23 cellular contexts compared by ENCODE assay signal in the genomic region with DNA sequence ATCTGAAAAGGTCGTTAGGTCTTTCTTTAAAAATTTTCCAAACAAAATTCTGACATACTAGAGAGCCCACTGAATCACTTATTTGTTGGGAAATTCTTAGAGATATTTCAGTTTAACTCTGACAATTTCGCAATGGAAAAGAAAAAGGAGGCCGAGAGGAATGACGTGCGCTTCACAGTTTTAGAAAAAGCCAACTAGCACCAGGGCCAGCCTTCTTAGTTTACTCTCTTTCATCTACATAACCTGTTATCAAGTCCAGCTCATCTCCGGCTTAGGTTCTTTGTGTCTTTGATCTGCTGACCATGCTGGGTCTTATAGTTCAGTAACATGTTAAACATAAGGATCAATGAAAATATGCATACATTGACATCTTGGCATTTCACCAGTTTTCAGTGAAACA.
DNase-seq lines count a peak whose midpoint lies in the region; ATAC-seq and TF ChIP-seq lines count a peak whose summit lies in the region.
"Had no signal": no experiment of that assay in that cellular context is flagged by ENCODE, and none has a peak within 500 bp of the region (broad histone marks: within the 10 kb centered on the region; RNA-seq: fewer than 3 reads in every experiment).

No MANE protein-coding gene starts in this region.

- no peak overlapping the region for H2AFZ ChIP-seq in smooth muscle cell (ENCODE audit: low read depth)

- H3K79me2 ChIP-seq in smooth muscle cell (ENCODE audit: low read depth), result no peaks in the 10 kb centered on the region

- ATAC-seq in natural killer cell, result no peak
- ATAC-seq: PC-3 had no signal

- intact Hi-C loops in natural killer cell (cut with micrococcal nuclease), result no loop called here

- H3K27me3 ChIP-seq in HUES48 (ENCODE audit: control insufficient read depth, insufficient read depth, low read length) (no peaks in the 10 kb centered on the region), smooth muscle cell (ENCODE audit: low read depth) (no peaks in the 10 kb centered on the region)
- H3K27me3 ChIP-seq: BE2C had no signal

- DNase-seq in amniotic epithelial cell (ENCODE audit: low read depth), result peak; percentile 63
- peak; percentile 64 for DNase-seq in fibroblast of peridontal ligament (ENCODE audit: extremely low read depth)
- no peak for DNase-seq in smooth muscle cell (lab: John Stamatoyannopoulos, UW; ENCODE audit: unreplicated experiment)
- no peak for DNase-seq in NCI-H524 (lab: John Stamatoyannopoulos, UW)
- DNase-seq in NCI-H2029 treated with DMSO at 0.1 percent for 48 hours (lab: John Stamatoyannopoulos, UW), result no peak
- DNase-seq in NCI-H2227 treated with DMSO at 0.1 percent for 48 hours (lab: John Stamatoyannopoulos, UW), result no peak
- no peak for DNase-seq in natural killer cell
- DNase-seq: BE2C; DMS153; H9; HFFc6; NCI-H1092; NCI-H1417 treated with DMSO at 0.1 percent for 48 hours; NCI-H1694 treated with DMSO at 0.1 percent for 48 hours; NCI-H2171 treated with DMSO at 0.1 percent for 48 hours; NCI-H526; NCI-H82; NK-92 treated with Interleukin-12 subunit alpha and Interleukin-12 subunit beta, amount 100 ng/mL, for 24 hours; PC-3; SK-N-SH had no signal

- no peaks in the 10 kb centered on the region for H3K27me3 Mint-ChIP-seq in natural killer cell (ENCODE audit: low read depth in 2 of 2)
- H3K27me3 Mint-ChIP-seq: IgD-negative memory B cell had no signal

- H3K4me3 ChIP-seq in HUES48 (ENCODE audit: low read depth, low read length) (no peak overlapping the region), smooth muscle cell (no peak overlapping the region)

- no peak overlapping the region for H3K9ac ChIP-seq in HUES48 (ENCODE audit: low read depth, low read length)
- no peak overlapping the region for H3K9ac ChIP-seq in smooth muscle cell (ENCODE audit: low read depth)
- H3K9ac ChIP-seq: KMS-11, SK-N-SH had no signal

- H3K9me3 ChIP-seq in HUES48 (ENCODE audit: control insufficient read depth, insufficient read depth, low read length) (no peaks in the 10 kb centered on the region), smooth muscle cell (replicated peaks; ENCODE audit: low read depth) (no peaks in the 10 kb centered on the region)
- H3K9me3 ChIP-seq: BE2C, SK-N-SH had no signal

- H3K27ac ChIP-seq in HUES48 (ENCODE audit: low read depth, low read length), result peak overlapping the region; percentile 37
- H3K27ac ChIP-seq in smooth muscle cell (ENCODE audit: low read depth), result peak overlapping the region; percentile 50
- H3K27ac ChIP-seq: KMS-11 had no signal

- H3K9me3 Mint-ChIP-seq in natural killer cell, result peaks cover 7 to 10% of the 10 kb centered on the region in 2 donors
- H3K9me3 Mint-ChIP-seq: H9, HFFc6 had no signal

- H3K4me1 ChIP-seq in HUES48 (ENCODE audit: control insufficient read depth, insufficient read depth, low read length) (peaks cover 57% of the 10 kb centered on the region), smooth muscle cell (ENCODE audit: low read depth) (peaks cover 5% of the 10 kb centered on the region)

- H3K27ac Mint-ChIP-seq in natural killer cell, result no peak overlapping the region
- H3K27ac Mint-ChIP-seq: HFFc6, IgD-negative memory B cell had no signal

- TF ChIP-seq CTCF in smooth muscle cell (IDR thresholded peaks at IDR 0.05; ENCODE audit: borderline replicate concordance, insufficient read depth, poor library complexity, severe bottlenecking) (no peak), natural killer cell (IDR thresholded peaks at IDR 0.05) (no peak)

- peak overlapping the region; percentile 11 for H3K4me2 ChIP-seq in smooth muscle cell
- H3K4me2 ChIP-seq: KMS-11, SK-N-SH had no signal

- no peaks in the 10 kb centered on the region for H3K36me3 Mint-ChIP-seq in natural killer cell
- H3K36me3 Mint-ChIP-seq: IgD-negative memory B cell had no signal

- WGBS in smooth muscle cell (ENCODE audit: low lambda C conversion rate), result 55% methylated on average over 6 of the region's 6 CpGs

- no peaks in the 10 kb centered on the region for H3K4me1 Mint-ChIP-seq in natural killer cell
- H3K4me1 Mint-ChIP-seq: IgD-negative memory B cell had no signal

- no peaks in the 10 kb centered on the region for H4K20me1 ChIP-seq in smooth muscle cell (ENCODE audit: low read depth)

- H3K36me3 ChIP-seq in HUES48 (ENCODE audit: control insufficient read depth, insufficient read depth, low read length), result no peaks in the 10 kb centered on the region
- H3K36me3 ChIP-seq in smooth muscle cell (ENCODE audit: low read depth), result no peaks in the 10 kb centered on the region
- H3K36me3 ChIP-seq: BE2C had no signal

- H3K4me3 Mint-ChIP-seq in natural killer cell, result no peak overlapping the region
- H3K4me3 Mint-ChIP-seq: H9, HFFc6, IgD-negative memory B cell had no signal

- H3F3A ChIP-seq in smooth muscle cell (ENCODE audit: low read depth), result no peaks in the 10 kb centered on the region

Comparison
In these comparisons a context has a peak if more than half of its experiments do, and no peak if none do; other contexts are left out.
1. DNase-seq: peak in amniotic epithelial cell (single experiment) and fibroblast of peridontal ligament (single experiment); none in smooth muscle cell (single experiment), NCI-H524 (0 of 2), NCI-H2029 treated with DMSO at 0.1 percent for 48 hours (single experiment), NCI-H2227 treated with DMSO at 0.1 percent for 48 hours (single experiment) and natural killer cell (single experiment).